ENCODE assay signal across 15 cellular contexts in the genomic region with DNA sequence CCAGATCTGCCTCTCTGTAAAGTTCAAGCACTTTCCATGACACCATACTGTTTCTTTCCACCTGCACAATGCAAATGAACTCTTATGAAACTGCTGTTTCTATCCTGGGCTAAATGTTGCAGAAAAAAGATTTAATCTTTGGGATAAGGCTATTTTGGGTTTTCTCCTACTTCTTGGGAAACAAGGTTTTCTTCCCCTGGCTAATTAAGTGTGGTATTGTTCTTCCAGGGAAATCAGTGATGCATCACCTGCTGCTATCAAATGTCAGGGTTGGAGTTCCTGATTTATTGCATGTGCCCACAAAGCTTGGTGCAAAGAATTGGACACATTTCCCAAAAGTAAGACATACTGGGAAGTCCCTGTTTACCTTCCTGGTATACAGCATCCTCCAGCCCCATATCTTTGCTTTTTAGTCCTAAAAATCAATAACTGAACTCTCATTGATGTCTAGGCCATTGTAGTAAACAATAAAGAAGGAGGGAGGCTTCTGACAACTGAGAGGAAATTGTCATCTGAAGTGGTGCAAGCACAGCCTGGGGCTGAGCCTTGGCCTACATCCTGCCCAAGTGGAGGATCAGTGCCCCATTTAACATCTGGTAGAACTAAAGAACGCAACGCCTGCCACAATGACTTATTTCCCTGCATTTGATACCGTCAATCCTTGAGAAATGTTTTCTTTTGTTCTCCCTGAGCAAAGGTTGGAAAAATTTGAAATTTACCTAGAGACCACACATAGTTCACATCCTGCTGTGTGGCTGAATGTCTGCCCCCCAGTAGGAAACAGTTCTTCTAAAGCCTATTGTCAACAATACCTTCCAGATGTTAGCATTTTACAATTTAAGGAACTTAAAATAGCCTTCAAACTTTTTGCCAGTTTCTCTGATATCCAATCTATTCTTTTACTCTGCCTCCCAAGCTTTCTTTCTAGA. TPM values are rescaled to one million over a fixed set of nuclear protein-coding genes. Genes with fewer than 3 reads are reported as not detected.
A peak's percentile ranks its signal among the peaks of the same experiment; 100 is the strongest.
DNase-seq lines count a peak whose midpoint lies in the region; ATAC-seq and TF ChIP-seq lines count a peak whose summit lies in the region.
"Had no signal": no experiment of that assay in that cellular context is flagged by ENCODE, and none has a peak within 500 bp of the region (broad histone marks: within the 10 kb centered on the region; RNA-seq: fewer than 3 reads in every experiment).

No MANE protein-coding gene starts in this region.

- H3K27ac ChIP-seq in H9 (ENCODE audit: insufficient read length, low read depth, low read length): no peak overlapping the region
- H3K27ac ChIP-seq in mesendoderm (ENCODE audit: low read depth, low read length): no peak overlapping the region

- no peak overlapping the region for H2BK20ac ChIP-seq in H9 (ENCODE audit: low read depth, low read length, poor library complexity, severe bottlenecking)

- no CpG with 5 or more reads among the region's 3 CpGs for WGBS in H9 (ENCODE audit: extremely low coverage, insufficient read length, low lambda C conversion rate)
- WGBS in mesendoderm (ENCODE audit: extremely low coverage, insufficient coverage, low lambda C conversion rate): no CpG with 5 or more reads among the region's 3 CpGs

- no peaks in the 10 kb centered on the region for H3K23me2 ChIP-seq in H9 (ENCODE audit: insufficient read length, low read depth, low read length, poor library complexity, severe bottlenecking)

- peak overlapping the region in 1 of 3 experiments; percentile 17; a peak in 2 of 7 replicates for H3K27ac Mint-ChIP-seq in H9
- H3K27ac Mint-ChIP-seq: CD8-positive, alpha-beta T cell had no signal

- no peaks in the 10 kb centered on the region for H3K9me3 Mint-ChIP-seq in H9
- H3K9me3 Mint-ChIP-seq: CD8-positive, alpha-beta T cell had no signal

- H3K56ac ChIP-seq in H9 (ENCODE audit: insufficient read length, low read depth, low read length) (no peak overlapping the region), mesendoderm (ENCODE audit: low read length) (no peak overlapping the region)

- TF ChIP-seq CTCF in H9 (conservative IDR thresholded peaks at IDR 0.05) (no peak), choroid plexus epithelial cell (conservative IDR thresholded peaks at IDR 0.05; ENCODE audit: low read depth, low read length) (no peak)

- H3K9ac ChIP-seq in H9 (ENCODE audit: extremely low read depth, insufficient read length, low read length): no peak overlapping the region
- no peak overlapping the region for H3K9ac ChIP-seq in mesendoderm (ENCODE audit: low read length)

- H3K14ac ChIP-seq in H9 (ENCODE audit: insufficient read depth, low read length): peak overlapping the region; percentile 47; the same call in 1 of the 2 replicates

- in situ Hi-C loops in ACHN (cut with HindIII; ENCODE audit: low pct_ligation_motif_present, low pct_unique_long_range_greater_than_20kb, low sequenced_read_pairs): loop anchor here (25.0 kb wide), 1 partner anchor 201 kb away; the partner anchor contains the start of gene CCDC190

- H4K5ac ChIP-seq in H9 (ENCODE audit: insufficient read length, low read depth, low read length) (no peak overlapping the region), mesendoderm (ENCODE audit: low read length) (no peak overlapping the region)

- DNase-seq in H9: no peak
- DNase-seq in NCI-H2107 treated with DMSO at 0.1 percent for 48 hours (lab: John Stamatoyannopoulos, UW; ENCODE audit: unreplicated experiment): peak; percentile 29
- DNase-seq in choroid plexus epithelial cell (ENCODE audit: low read depth): peak; percentile 20
- DNase-seq in mesendoderm: peak; percentile 8
- no peak for DNase-seq in NCI-H774 (lab: John Stamatoyannopoulos, UW)
- DNase-seq in UCSD-AML1 (lab: John Stamatoyannopoulos, UW; ENCODE audit: unreplicated experiment): no peak
- DNase-seq in ACHN: no peak
- DNase-seq: BE2C; CD8-positive, alpha-beta T cell; DMS 273 treated with DMSO at 0.1 percent for 48 hours; EL; H7; IMR-90; NCI-H446 treated with DMSO at 0.1 percent for 48 hours had no signal

- H3K4me1 Mint-ChIP-seq in H9: peaks cover 15% of the 10 kb centered on the region in 2 experiments

- peaks cover 3% of the 10 kb centered on the region for H3K27me3 Mint-ChIP-seq in H9 (ENCODE audit: low read depth)

- H2BK15ac ChIP-seq in H9 (ENCODE audit: low read depth, low read length): no peak overlapping the region
- H2BK15ac ChIP-seq in mesendoderm (replicated peaks; ENCODE audit: low read depth): no peak overlapping the region

- H3K4me2 ChIP-seq in H9 (ENCODE audit: insufficient read depth, insufficient read length, low read length) (no peak overlapping the region), mesendoderm (ENCODE audit: low read length) (no peak overlapping the region)

- H3K4me3 Mint-ChIP-seq in H9: no peak overlapping the region
- H3K4me3 Mint-ChIP-seq: CD8-positive, alpha-beta T cell had no signal

- H2AFZ ChIP-seq in H9 (ENCODE audit: low read length): no peak overlapping the region

- H3K4ac ChIP-seq in H9 (ENCODE audit: low read depth, low read length): no peak overlapping the region
- H3K4ac ChIP-seq in mesendoderm (ENCODE audit: low read depth, low read length): no peak overlapping the region

- H3K27me3 ChIP-seq in H9 (ENCODE audit: insufficient read depth, low read length) (no peaks in the 10 kb centered on the region), mesendoderm (ENCODE audit: insufficient read depth, low read length, poor library complexity) (no peaks in the 10 kb centered on the region)
- H3K27me3 ChIP-seq: BE2C had no signal

- no peak overlapping the region for H2BK5ac ChIP-seq in H9 (ENCODE audit: insufficient read length, low read length)
- no peak overlapping the region for H2BK5ac ChIP-seq in mesendoderm (ENCODE audit: low read length)

- no peak overlapping the region for H2AK5ac ChIP-seq in H9 (ENCODE audit: insufficient read length, low read length)
- H2AK5ac ChIP-seq in mesendoderm (ENCODE audit: low read length): no peak overlapping the region

- no peaks in the 10 kb centered on the region for H3K9me3 ChIP-seq in H9 (ENCODE audit: control insufficient read depth, low read depth, low read length)
- H3K9me3 ChIP-seq: BE2C had no signal

- H3K36me3 Mint-ChIP-seq in H9 (ENCODE audit: insufficient read depth in 1 of 3, low read depth in 3 of 3): no peaks in the 10 kb centered on the region
- H3K36me3 Mint-ChIP-seq: CD8-positive, alpha-beta T cell had no signal

- H3T11ph ChIP-seq in H9 (ENCODE audit: low read length): no peak overlapping the region

- no peak overlapping the region for H4K91ac ChIP-seq in H9 (ENCODE audit: insufficient read length, low read depth, low read length)

- H3K36me3 ChIP-seq in mesendoderm (ENCODE audit: control insufficient read depth, insufficient read depth, low read length): no peaks in the 10 kb centered on the region
- H3K36me3 ChIP-seq: BE2C had no signal

- H4K20me1 ChIP-seq in H9 (ENCODE audit: control insufficient read depth, insufficient read depth, insufficient read length): no peaks in the 10 kb centered on the region

- H3K79me2 ChIP-seq in H9 (ENCODE audit: insufficient read depth, low read length): no peaks in the 10 kb centered on the region
- no peaks in the 10 kb centered on the region for H3K79me2 ChIP-seq in mesendoderm (ENCODE audit: control insufficient read depth, insufficient read depth, low read length)

- H3K18ac ChIP-seq in H9 (ENCODE audit: insufficient read length, low read depth, low read length) (no peak overlapping the region), mesendoderm (ENCODE audit: low read length) (no peak overlapping the region)

- H2BK12ac ChIP-seq in H9 (ENCODE audit: insufficient read length, low read depth, low read length): no peak overlapping the region

- peaks cover 6% of the 10 kb centered on the region; the same call in 1 of the 2 replicates for H3K4me1 ChIP-seq in H9 (ENCODE audit: insufficient read depth, low read length)
- H3K4me1 ChIP-seq in mesendoderm (ENCODE audit: control insufficient read depth, low read depth, low read length): no peaks in the 10 kb centered on the region

- H3K79me1 ChIP-seq in H9 (ENCODE audit: insufficient read depth, low read depth, low read length, poor library complexity, severe bottlenecking) (no peaks in the 10 kb centered on the region), mesendoderm (ENCODE audit: low read length) (no peaks in the 10 kb centered on the region)

- H4K8ac ChIP-seq in H9 (replicated peaks; ENCODE audit: insufficient read length, low read depth, low read length) (no peak overlapping the region), mesendoderm (ENCODE audit: low read depth, low read length) (no peak overlapping the region)

- H3K23ac ChIP-seq in H9 (ENCODE audit: insufficient read length, low read depth, low read length): no peak overlapping the region
- H3K23ac ChIP-seq in mesendoderm (ENCODE audit: low read length): no peak overlapping the region

- ATAC-seq in GM21529 (IDR thresholded peaks at IDR 0.05; ENCODE audit: unreplicated experiment): no peak
- ATAC-seq: CD8-positive, alpha-beta T cell had no signal

- H2BK120ac ChIP-seq in H9 (ENCODE audit: low read depth, low read length, poor library complexity, severe bottlenecking): no peak overlapping the region
- no peak overlapping the region for H2BK120ac ChIP-seq in mesendoderm (ENCODE audit: low read depth, low read length)

- H3K4me3 ChIP-seq in choroid plexus epithelial cell (ENCODE audit: low read depth, low read length) (no peak overlapping the region), mesendoderm (ENCODE audit: low read length) (no peak overlapping the region)

RNA-seq across cellular contexts. Expression of gene RGS4, which starts 5.8 kb away (rescaled TPM):
- not detected in 2 replicates for total RNA-seq in H9 (2021)
- 0.90 TPM for polyA plus RNA-seq in mesendoderm (2013, experiment 1 of 2)
- polyA plus RNA-seq in mesendoderm (2013, experiment 2 of 2): 0.53 TPM
- total RNA-seq: CD8-positive, alpha-beta T cell had no signal

Comparison
In these comparisons a context has a peak if more than half of its experiments do, and no peak if none do; other contexts are left out.
1. DNase-seq: peak in NCI-H2107 treated with DMSO at 0.1 percent for 48 hours (single experiment), choroid plexus epithelial cell (single experiment) and mesendoderm (single experiment); none in H9 (single experiment), NCI-H774 (single experiment), UCSD-AML1 (single experiment) and ACHN (single experiment).